In genomic region chr2:241931976-241932894, GRCh38 we compare ENCODE assay signal across 22 cellular contexts.
DNase-seq lines count a peak whose midpoint lies in the region; ATAC-seq, FAIRE-seq and TF ChIP-seq lines count a peak whose summit lies in the region.
"Had no signal": no experiment of that assay in that cellular context is flagged by ENCODE, and none has a peak within 500 bp of the region (broad histone marks: within the 10 kb centered on the region; RNA-seq: fewer than 3 reads in every experiment).

No MANE protein-coding gene starts in this region.

- H3K79me2 ChIP-seq in HepG2 (ENCODE audit: insufficient read depth, low read length): no peaks in the 10 kb centered on the region

- H3K4me2 ChIP-seq in BLaER1 (peak overlapping the region; percentile 65), HepG2 (ENCODE audit: low read depth, low read length) (no peak overlapping the region)

- BruUV-seq in HepG2 (replicated peaks; lab: Mats Ljungman, UMichigan): no TSS peak

- H3K4me3 Mint-ChIP-seq in WTC11: no peak overlapping the region
- H3K4me3 Mint-ChIP-seq in stimulated activated effector memory CD8-positive, alpha-beta T cell treated with anti-CD3 and anti-CD28 coated beads, Interleukin-12 subunit alpha, Interleukin-12 subunit beta, amount 100 ng/mL, for 72 hours: no peak overlapping the region
- H3K4me3 Mint-ChIP-seq: activated CD8-positive, alpha-beta memory T cell treated with anti-CD3 and anti-CD28 coated beads, Interleukin-2, amount 10 ng/mL, durations not matched to agents 7 days and 5 days; activated naive CD8-positive, alpha-beta T cell; activated T-helper 17 cell treated with anti-CD3 and anti-CD28 coated beads, Interleukin-2, amount 50 U/mL, for 72 hours; CD14-positive monocyte; naive B cell had no signal

- DNase-seq in WTC11 (ENCODE audit: low spot score) (no peak), HepG2 (ENCODE audit: low spot score) (no peak), foreskin fibroblast (no peak), T-helper 9 cell (no peak)
- no peak for DNase-seq in stimulated activated effector memory CD8-positive, alpha-beta T cell treated with anti-CD3 and anti-CD28 coated beads, Interleukin-12 subunit alpha, Interleukin-12 subunit beta, amount 100 ng/mL, for 72 hours (ENCODE audit: low spot score in 2 of 2)
- DNase-seq: IMR-90; naive B cell; NCI-H1436 treated with DMSO at 0.1 percent for 48 hours; NCI-H2171; NCI-H524 treated with DMSO at 0.1 percent for 48 hours; stimulated activated CD4-positive, alpha-beta T cell treated with anti-CD3 and anti-CD28 coated beads, Interleukin-2, amount 100 ng/mL, for 48 hours had no signal

- peak overlapping the region; percentile 48; the same call in 1 of the 2 replicates for H3K27ac ChIP-seq in BLaER1
- no peak overlapping the region for H3K27ac ChIP-seq in HepG2 (ENCODE audit: extremely low read length, insufficient read depth, low read length)
- H3K27ac ChIP-seq: HL-60, RWPE1 had no signal

- FAIRE-seq in HepG2 (lab: Jason Lieb, UNC): no peak
- FAIRE-seq: small intestine had no signal

- peaks cover 5% of the 10 kb centered on the region; the same call in 1 of the 2 replicates for H3K27me3 Mint-ChIP-seq in WTC11 (ENCODE audit: low read depth)
- H3K27me3 Mint-ChIP-seq: activated CD8-positive, alpha-beta memory T cell treated with anti-CD3 and anti-CD28 coated beads, Interleukin-2, amount 10 ng/mL, durations not matched to agents 7 days and 5 days; activated naive CD8-positive, alpha-beta T cell; activated T-helper 17 cell treated with anti-CD3 and anti-CD28 coated beads, Interleukin-2, amount 50 U/mL, for 72 hours; naive B cell had no signal

- no peaks in the 10 kb centered on the region for H3K27me3 ChIP-seq in BLaER1
- peaks cover 5 to 22% of the 10 kb centered on the region in 2 experiments; a peak in 4 of 5 replicates for H3K27me3 ChIP-seq in HepG2 (ENCODE audit: control insufficient read depth in 1 of 2, insufficient read depth in 2 of 2, low read length in 2 of 2)
- H3K27me3 ChIP-seq: ovary had no signal

- CTCF ChIA-PET in WTC11 (lab: Charles Lee) (interaction anchor here (1.8 kb wide), 1 partner anchor 19 kb away, joined by 8 read pairs; no protein-coding TSS in a partner anchor), HepG2 (lab: Yijun Ruan, JAX; ENCODE audit: low intra/inter-chr PET ratio, low total read pairs) (no interaction called here)

- H2AFZ ChIP-seq in HepG2 (ENCODE audit: low read length): no peak overlapping the region

- TF ChIP-seq CTCF in WTC11 (IDR thresholded peaks at IDR 0.05) (no peak), HepG2 (CRISPR knock-in tag; IDR thresholded peaks at IDR 0.05) (no peak), foreskin fibroblast (IDR thresholded peaks at IDR 0.05; ENCODE audit: low read depth, low read length) (no peak)

- POLR2A ChIA-PET in WTC11 (lab: Charles Lee) (no interaction called here), HepG2 (lab: Yijun Ruan, JAX) (no interaction called here)

- no peak overlapping the region for H3K27ac Mint-ChIP-seq in WTC11
- H3K27ac Mint-ChIP-seq in stimulated activated effector memory CD8-positive, alpha-beta T cell treated with anti-CD3 and anti-CD28 coated beads, Interleukin-12 subunit alpha, Interleukin-12 subunit beta, amount 100 ng/mL, for 72 hours: no peak overlapping the region
- H3K27ac Mint-ChIP-seq: activated naive CD8-positive, alpha-beta T cell; activated T-helper 17 cell treated with anti-CD3 and anti-CD28 coated beads, Interleukin-2, amount 50 U/mL, for 72 hours; CD14-positive monocyte had no signal

- H3K9me3 ChIP-seq in BLaER1: peaks cover 26% of the 10 kb centered on the region
- peaks cover 7% of the 10 kb centered on the region; the same call in 1 of the 2 replicates for H3K9me3 ChIP-seq in HepG2 (ENCODE audit: low read length)
- H3K9me3 ChIP-seq: ovary had no signal

- TF ChIP-seq EP300 in HepG2 (IDR thresholded peaks at IDR 0.05; ENCODE audit: low read depth in 2 of 2, low read length in 2 of 2): no peak
- no peak for TF ChIP-seq EP300 in HepG2 (CRISPR knock-in tag; IDR thresholded peaks at IDR 0.05; ENCODE audit: borderline replicate concordance)

- H4K20me1 ChIP-seq in BLaER1: peaks cover 95% of the 10 kb centered on the region
- no peaks in the 10 kb centered on the region for H4K20me1 ChIP-seq in HepG2 (ENCODE audit: insufficient read depth, low read length)

- in situ Hi-C loops in HepG2 (cut with HindIII; ENCODE audit: extremely low pct_ligation_motif_present, low pct_unique_long_range_greater_than_20kb): no loop called here

- H3K4me1 Mint-ChIP-seq in WTC11: 0 out of 2 replicates have a peak, but pooled peaks cover under 1% of the 10 kb centered on the region
- H3K4me1 Mint-ChIP-seq in stimulated activated effector memory CD8-positive, alpha-beta T cell treated with anti-CD3 and anti-CD28 coated beads, Interleukin-12 subunit alpha, Interleukin-12 subunit beta, amount 100 ng/mL, for 72 hours: no peaks in the 10 kb centered on the region
- H3K4me1 Mint-ChIP-seq: activated T-helper 17 cell treated with anti-CD3 and anti-CD28 coated beads, Interleukin-2, amount 50 U/mL, for 72 hours had no signal

- peaks cover 72% of the 10 kb centered on the region for H3K36me3 ChIP-seq in BLaER1
- no peaks in the 10 kb centered on the region for H3K36me3 ChIP-seq in HepG2 (replicated peaks in 1 of 2; ENCODE audit: control insufficient read depth in 1 of 2, insufficient read depth in 2 of 2, low read length in 2 of 2)
- H3K36me3 ChIP-seq: ovary had no signal

- 43% methylated on average over 19 of the region's 30 CpGs for WGBS in HepG2 (ENCODE audit: low lambda C conversion rate)

- no peak for TF ChIP-seq POLR2A in HepG2 (IDR thresholded peaks at IDR 0.05; ENCODE audit: insufficient read depth in 1 of 2, low read depth in 2 of 2, low read length in 2 of 2)

- H3K36me3 Mint-ChIP-seq in WTC11: peaks cover 9% of the 10 kb centered on the region
- no peaks in the 10 kb centered on the region for H3K36me3 Mint-ChIP-seq in stimulated activated effector memory CD8-positive, alpha-beta T cell treated with anti-CD3 and anti-CD28 coated beads, Interleukin-12 subunit alpha, Interleukin-12 subunit beta, amount 100 ng/mL, for 72 hours
- H3K36me3 Mint-ChIP-seq: CD14-positive monocyte had no signal

- H3K9ac ChIP-seq in BLaER1 (peak overlapping the region; percentile 24; the same call in 1 of the 2 replicates), HepG2 (ENCODE audit: insufficient read depth, low read depth, low read length) (no peak overlapping the region)

- intact Hi-C loops in HepG2 (cut with micrococcal nuclease; ENCODE audit: unreplicated experiment): no loop called here

- peaks cover 10% of the 10 kb centered on the region for H3K9me3 Mint-ChIP-seq in WTC11
- no peaks in the 10 kb centered on the region for H3K9me3 Mint-ChIP-seq in stimulated activated effector memory CD8-positive, alpha-beta T cell treated with anti-CD3 and anti-CD28 coated beads, Interleukin-12 subunit alpha, Interleukin-12 subunit beta, amount 100 ng/mL, for 72 hours
- H3K9me3 Mint-ChIP-seq: activated T-helper 17 cell treated with anti-CD3 and anti-CD28 coated beads, Interleukin-2, amount 50 U/mL, for 72 hours; naive B cell had no signal

- TF ChIP-seq RAD21 in HepG2 (CRISPR knock-in tag; IDR thresholded peaks at IDR 0.05): no peak

- H3K4me3 ChIP-seq in BLaER1: no peak overlapping the region
- H3K4me3 ChIP-seq in HepG2 (replicated peaks in 1 of 3; ENCODE audit: insufficient read depth in 1 of 3, low read depth in 2 of 3, low read length in 3 of 3): no peak overlapping the region
- no peak overlapping the region for H3K4me3 ChIP-seq in foreskin fibroblast (ENCODE audit: low read depth in 1 of 2, low read length in 2 of 2)
- H3K4me3 ChIP-seq: ovary had no signal

- H3K4me1 ChIP-seq in BLaER1 (peaks cover 43% of the 10 kb centered on the region), HepG2 (ENCODE audit: insufficient read depth, low read length) (peaks cover 5% of the 10 kb centered on the region)

- ATAC-seq in WTC11 (0 out of 2 replicates have a peak, but pooled peaks have one; percentile 30), HepG2 (peak; percentile 28), GM18907 (IDR thresholded peaks at IDR 0.05; ENCODE audit: unreplicated experiment) (no peak), HG03196 (IDR thresholded peaks at IDR 0.05; ENCODE audit: unreplicated experiment) (no peak)
- peak; percentile 13 for ATAC-seq in stimulated activated effector memory CD8-positive, alpha-beta T cell treated with anti-CD3 and anti-CD28 coated beads, Interleukin-12 subunit alpha, Interleukin-12 subunit beta, amount 100 ng/mL, for 72 hours

TF ChIP-seq in WTC11, 78 proteins besides CTCF, POLR2A, EP300 and RAD21 (continues in another document):
- TF ChIP-seq ZNF138 (CRISPR knock-in tag; conservative IDR thresholded peaks at IDR 0.05) (no peak), NFYB (CRISPR knock-in tag; conservative IDR thresholded peaks at IDR 0.05; ENCODE audit: low read depth) (no peak), FOXP1 (CRISPR knock-in tag; IDR thresholded peaks at IDR 0.05; ENCODE audit: borderline replicate concordance) (no peak), HMGA2 (CRISPR knock-in tag; IDR thresholded peaks at IDR 0.05) (no peak)
- TF ChIP-seq, protein P1, sequence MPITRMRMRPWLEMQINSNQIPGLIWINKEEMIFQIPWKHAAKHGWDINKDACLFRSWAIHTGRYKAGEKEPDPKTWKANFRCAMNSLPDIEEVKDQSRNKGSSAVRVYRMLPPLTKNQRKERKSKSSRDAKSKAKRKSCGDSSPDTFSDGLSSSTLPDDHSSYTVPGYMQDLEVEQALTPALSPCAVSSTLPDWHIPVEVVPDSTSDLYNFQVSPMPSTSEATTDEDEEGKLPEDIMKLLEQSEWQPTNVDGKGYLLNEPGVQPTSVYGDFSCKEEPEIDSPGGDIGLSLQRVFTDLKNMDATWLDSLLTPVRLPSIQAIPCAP (CRISPR knock-in tag; IDR thresholded peaks at IDR 0.05): no peak

TF ChIP-seq in HepG2, 621 proteins besides CTCF, POLR2A, EP300 and RAD21 (continues in another document):
- no peak for TF ChIP-seq DMTF1 (CRISPR knock-in tag; IDR thresholded peaks at IDR 0.05)

Comparison
In these comparisons a context has a peak if more than half of its experiments do, and no peak if none do; other contexts are left out.
1. ATAC-seq: peak in WTC11 (single experiment), HepG2 (single experiment) and stimulated activated effector memory CD8-positive, alpha-beta T cell treated with anti-CD3 and anti-CD28 coated beads, Interleukin-12 subunit alpha, Interleukin-12 subunit beta, amount 100 ng/mL, for 72 hours (single experiment); none in GM18907 (single experiment) and HG03196 (single experiment).